In genomic region chr14:89466939-89467338, GRCh38 we compare ENCODE assay signal across 11 cellular contexts. TPM values are rescaled to one million over a fixed set of nuclear protein-coding genes. Genes with fewer than 3 reads are reported as not detected.
DNase-seq lines count a peak whose midpoint lies in the region; ATAC-seq and TF ChIP-seq lines count a peak whose summit lies in the region.
"Had no signal": no experiment of that assay in that cellular context is flagged by ENCODE, and none has a peak within 500 bp of the region (broad histone marks: within the 10 kb centered on the region; RNA-seq: fewer than 3 reads in every experiment).

No MANE protein-coding gene starts in this region.

- H3K27ac Mint-ChIP-seq in central memory CD8-positive, alpha-beta T cell (ENCODE audit: low read depth): peak overlapping the region; percentile 70

- intact Hi-C loops in Right ventricle myocardium superior (cut with DNase I): no loop called here

- DNase-seq in Right ventricle myocardium superior (peak; percentile 45), right atrium auricular region (ENCODE audit: low spot score) (no peak), mesenchymal stem cell (no peak), RKO (ENCODE audit: low spot score) (no peak), foreskin fibroblast (no peak), NCI-H345 (lab: John Stamatoyannopoulos, UW) (no peak)
- no peak for DNase-seq in central memory CD8-positive, alpha-beta T cell (ENCODE audit: low spot score in 2 of 2)
- DNase-seq: foreskin melanocyte, NCI-H146 had no signal

- H3K23ac ChIP-seq in mesenchymal stem cell (ENCODE audit: low read length in 2 of 2): no peak overlapping the region

- no peak overlapping the region for H3K18ac ChIP-seq in mesenchymal stem cell (ENCODE audit: low read depth in 1 of 2, low read length in 2 of 2)

- H4K91ac ChIP-seq in mesenchymal stem cell (ENCODE audit: low read length): no peak overlapping the region

- ATAC-seq in Right ventricle myocardium superior (ENCODE audit: poor library complexity) (peak; percentile 66), GM18909 (IDR thresholded peaks at IDR 0.05; ENCODE audit: poor library complexity, unreplicated experiment) (no peak)
- ATAC-seq in central memory CD8-positive, alpha-beta T cell (replicated peaks; ENCODE audit: extremely low read depth, poor library complexity, severe bottlenecking): peak; percentile 29

- no peak overlapping the region for H2BK12ac ChIP-seq in mesenchymal stem cell (ENCODE audit: low read length in 2 of 2)

- peaks cover 13% of the 10 kb centered on the region for H3K79me1 ChIP-seq in mesenchymal stem cell (replicated peaks; ENCODE audit: low read length, poor library complexity, severe bottlenecking)

- H3K4me3 Mint-ChIP-seq in central memory CD8-positive, alpha-beta T cell: peak overlapping the region; percentile 67

- H3K9me3 ChIP-seq in right atrium auricular region (no peaks in the 10 kb centered on the region), mesenchymal stem cell (ENCODE audit: control insufficient read depth, low read length) (no peaks in the 10 kb centered on the region)
- H3K9me3 ChIP-seq: vagina had no signal

- no peak overlapping the region for H3K4me2 ChIP-seq in mesenchymal stem cell (ENCODE audit: low read length, poor library complexity, severe bottlenecking)

- no peak overlapping the region for H2AFZ ChIP-seq in mesenchymal stem cell (ENCODE audit: low read depth, low read length)

- no peaks in the 10 kb centered on the region for H3K27me3 ChIP-seq in right atrium auricular region
- no peaks in the 10 kb centered on the region for H3K27me3 ChIP-seq in mesenchymal stem cell (ENCODE audit: control insufficient read depth in 1 of 2, insufficient read depth in 1 of 2, low read length in 2 of 2)
- H3K27me3 ChIP-seq: vagina had no signal

- 73% methylated on average over 13 of the region's 13 CpGs for WGBS in mesenchymal stem cell

- H2AK5ac ChIP-seq in mesenchymal stem cell (ENCODE audit: low read length, severe bottlenecking): no peak overlapping the region

- H3K4ac ChIP-seq in mesenchymal stem cell (ENCODE audit: low read depth in 1 of 2, low read length in 2 of 2): no peak overlapping the region

- H3K4me3 ChIP-seq in right atrium auricular region (no peak overlapping the region), mesenchymal stem cell (ENCODE audit: insufficient read depth in 1 of 2, low read depth in 1 of 2, low read length in 2 of 2) (no peak overlapping the region), foreskin fibroblast (ENCODE audit: low read depth in 1 of 2, low read length in 2 of 2) (no peak overlapping the region)
- H3K4me3 ChIP-seq: vagina had no signal

- H3K9ac ChIP-seq in mesenchymal stem cell (ENCODE audit: low read length): peak overlapping the region; percentile 31

- H4K8ac ChIP-seq in mesenchymal stem cell (ENCODE audit: low read length): no peak overlapping the region

- no peaks in the 10 kb centered on the region for H3K27me3 Mint-ChIP-seq in central memory CD8-positive, alpha-beta T cell

- peak overlapping the region in 1 of 2 donors; percentile 3 for H3K27ac ChIP-seq in right atrium auricular region
- H3K27ac ChIP-seq in mesenchymal stem cell (ENCODE audit: low read length, poor library complexity, severe bottlenecking): no peak overlapping the region
- H3K27ac ChIP-seq: vagina had no signal

- H3K36me3 ChIP-seq in right atrium auricular region (no peaks in the 10 kb centered on the region), mesenchymal stem cell (ENCODE audit: control insufficient read depth in 1 of 2, insufficient read depth in 2 of 2, low read depth in 1 of 2, low read length in 2 of 2) (no peaks in the 10 kb centered on the region)
- H3K36me3 ChIP-seq: vagina had no signal

- H3K14ac ChIP-seq in mesenchymal stem cell (ENCODE audit: low read length in 2 of 2): no peak overlapping the region

- H2BK15ac ChIP-seq in mesenchymal stem cell (ENCODE audit: low read depth, poor library complexity, severe bottlenecking): no peak overlapping the region

- peaks cover 55% of the 10 kb centered on the region for H3K4me1 Mint-ChIP-seq in central memory CD8-positive, alpha-beta T cell

- peaks cover 10% of the 10 kb centered on the region for H3K36me3 Mint-ChIP-seq in central memory CD8-positive, alpha-beta T cell (ENCODE audit: insufficient read depth)

- TF ChIP-seq CTCF in right atrium auricular region (IDR thresholded peaks at IDR 0.05) (no peak), foreskin fibroblast (IDR thresholded peaks at IDR 0.05; ENCODE audit: low read depth, low read length) (no peak)

- no peak overlapping the region for H2BK120ac ChIP-seq in mesenchymal stem cell (ENCODE audit: low read depth, low read length)

- H2BK5ac ChIP-seq in mesenchymal stem cell (ENCODE audit: low read depth, low read length, poor library complexity, severe bottlenecking): no peak overlapping the region

- H3K9me3 Mint-ChIP-seq in central memory CD8-positive, alpha-beta T cell: no peaks in the 10 kb centered on the region

- H3K4me1 ChIP-seq in right atrium auricular region (peaks cover 0 to 10% of the 10 kb centered on the region in 2 donors), mesenchymal stem cell (ENCODE audit: control insufficient read depth, insufficient read depth, low read depth, low read length) (no peaks in the 10 kb centered on the region)
- H3K4me1 ChIP-seq: vagina had no signal

RNA-seq across cellular contexts. Expression of gene FOXN3, which starts 49.9 kb away (rescaled TPM):
- total RNA-seq in Right ventricle myocardium superior (122 TPM), right atrium auricular region (10 to 100 TPM; 80.1 to 90.3 TPM)
- polyA plus RNA-seq in mesenchymal stem cell (2013, experiment 1 of 2): 28.2 TPM
- 27.4 TPM for polyA plus RNA-seq in mesenchymal stem cell (2013, experiment 2 of 2)
